ENCODE assay signal across 22 cellular contexts in genomic region chr2:195769975-195770374, GRCh38.
"Had no signal": no experiment of that assay in that cellular context is flagged by ENCODE, and none has a peak within 500 bp of the region (broad histone marks: within the 10 kb centered on the region; RNA-seq: fewer than 3 reads in every experiment).

No MANE protein-coding gene starts in this region.

- H3K4me3 ChIP-seq: coronary artery, esophagus muscularis mucosa, gastrocnemius medialis, left lung, mucosa of descending colon, neural progenitor cell, prostate gland, sigmoid colon, testis, tibial artery had no signal

- ATAC-seq: gastrocnemius medialis; left cardiac atrium; left lung; mucosa of descending colon; natural killer cell treated with Interleukin-12 subunit alpha and Interleukin-12 subunit beta and Interleukin-15 and Interleukin-18, amount 100 ng/mL, for 72 hours; right cardiac atrium; stimulated activated effector memory CD8-positive, alpha-beta T cell treated with anti-CD3 and anti-CD28 coated beads, Interleukin-12 subunit alpha, Interleukin-12 subunit beta, amount 100 ng/mL, for 72 hours; stimulated activated naive CD8-positive, alpha-beta T cell treated with anti-CD3 and anti-CD28 coated beads, Interleukin-15, Interleukin-2, amounts not matched to agents 100 U/mL and 50 U/mL, for 24 hours had no signal

- DNase-seq: dermis blood vessel endothelial cell; gastrocnemius medialis; head of caudate nucleus; left cardiac atrium; left lung; mesenchymal stem cell; mucosa of descending colon; naive B cell; right cardiac atrium; sigmoid colon; stimulated activated CD4-positive, alpha-beta T cell treated with anti-CD3 and anti-CD28 coated beads, Interleukin-2, amount 100 ng/mL, for 24 hours; stimulated activated CD4-positive, alpha-beta T cell treated with anti-CD3 and anti-CD28 coated beads, Interleukin-4, amount 100 ng/mL, for 24 hours; stimulated activated naive CD8-positive, alpha-beta T cell treated with anti-CD3 and anti-CD28 coated beads, Interleukin-15, Interleukin-2, amounts not matched to agents 100 U/mL and 50 U/mL, for 24 hours; substantia nigra; testis; tibial artery had no signal
